In genomic region chr4:83217721-83218522, GRCh38 we compare ENCODE assay signal across 8 cellular contexts.
DNase-seq lines count a peak whose midpoint lies in the region; ATAC-seq, FAIRE-seq and TF ChIP-seq lines count a peak whose summit lies in the region.

No MANE protein-coding gene starts in this region.

- no peak for TF ChIP-seq RAD21 in A549 (conservative IDR thresholded peaks at IDR 0.05 in 1 of 2, IDR thresholded peaks at IDR 0.05 in 1 of 2)

- peaks cover 11% of the 10 kb centered on the region for H3K36me3 Mint-ChIP-seq in T-helper 1 cell treated with Interleukin-12 subunit alpha and Interleukin-12 subunit beta and Interleukin-4 antibody, amounts not matched to agents 30 μg/mL and 1 μg/mL, for 36 hours (ENCODE audit: low read depth)
- peaks cover 7% of the 10 kb centered on the region for H3K36me3 Mint-ChIP-seq in central memory CD8-positive, alpha-beta T cell (ENCODE audit: insufficient read depth)

- no peak for TF ChIP-seq EP300 in A549 (IDR thresholded peaks at IDR 0.05)

- DNase-seq in A549 (ENCODE audit: low read depth in 1 of 2, low spot score in 1 of 2) (no peak), C1 segment of cervical spinal cord (lab: John Stamatoyannopoulos, UW) (no peak), OCI-M2 (lab: John Stamatoyannopoulos, UW; ENCODE audit: unreplicated experiment) (no peak)
- DNase-seq in central memory CD8-positive, alpha-beta T cell (ENCODE audit: low spot score in 2 of 2) = peak; percentile 33 to 77
- peak; percentile 34 to 51 for DNase-seq in stimulated activated CD4-positive, alpha-beta T cell treated with anti-CD3 and anti-CD28 coated beads, Interleukin-2, amount 100 ng/mL, for 24 hours

- no peaks in the 10 kb centered on the region for H3K27me3 Mint-ChIP-seq in T-helper 1 cell treated with Interleukin-12 subunit alpha and Interleukin-12 subunit beta and Interleukin-4 antibody, amounts not matched to agents 30 μg/mL and 1 μg/mL, for 36 hours (ENCODE audit: low read depth)
- H3K27me3 Mint-ChIP-seq in central memory CD8-positive, alpha-beta T cell = no peaks in the 10 kb centered on the region

- peak overlapping the region; percentile 57 for H3K4me3 Mint-ChIP-seq in T-helper 1 cell treated with Interleukin-12 subunit alpha and Interleukin-12 subunit beta and Interleukin-4 antibody, amounts not matched to agents 30 μg/mL and 1 μg/mL, for 36 hours
- H3K4me3 Mint-ChIP-seq in central memory CD8-positive, alpha-beta T cell = peak overlapping the region; percentile 58

- H3K4me3 ChIP-seq in A549 = no peak overlapping the region

- H3K4me1 ChIP-seq in A549 = no peaks in the 10 kb centered on the region

- no peak overlapping the region for H3K27ac ChIP-seq in A549

- ATAC-seq in A549 = no peak
- peak; percentile 81 for ATAC-seq in HG03175 (IDR thresholded peaks at IDR 0.05; ENCODE audit: unreplicated experiment)
- peak; percentile 95 for ATAC-seq in central memory CD8-positive, alpha-beta T cell (replicated peaks; ENCODE audit: extremely low read depth, poor library complexity, severe bottlenecking)

- no peaks in the 10 kb centered on the region for H3K9me3 ChIP-seq in A549

- CTCF ChIA-PET in A549 (lab: Yijun Ruan, JAX) = interaction anchor here (0.8 kb wide), 2 partner anchors 9 to 144 kb away, joined by 3 read pairs; no protein-coding TSS in a partner anchor

- TF ChIP-seq CTCF in A549 (IDR thresholded peaks at IDR 0.05) = no peak

- H3K4me2 ChIP-seq in A549 = no peak overlapping the region

- POLR2A ChIA-PET in A549 (lab: Yijun Ruan, JAX) = no interaction called here

- H3K9me3 Mint-ChIP-seq in T-helper 1 cell treated with Interleukin-12 subunit alpha and Interleukin-12 subunit beta and Interleukin-4 antibody, amounts not matched to agents 30 μg/mL and 1 μg/mL, for 36 hours = peaks cover 4% of the 10 kb centered on the region
- no peaks in the 10 kb centered on the region for H3K9me3 Mint-ChIP-seq in central memory CD8-positive, alpha-beta T cell

- FAIRE-seq in A549 (lab: Jason Lieb, UNC) = no peak

- peak overlapping the region; percentile 79 for H3K27ac Mint-ChIP-seq in T-helper 1 cell treated with Interleukin-12 subunit alpha and Interleukin-12 subunit beta and Interleukin-4 antibody, amounts not matched to agents 30 μg/mL and 1 μg/mL, for 36 hours
- peak overlapping the region; percentile 68 for H3K27ac Mint-ChIP-seq in central memory CD8-positive, alpha-beta T cell (ENCODE audit: low read depth)

- peaks cover 70% of the 10 kb centered on the region for H3K4me1 Mint-ChIP-seq in T-helper 1 cell treated with Interleukin-12 subunit alpha and Interleukin-12 subunit beta and Interleukin-4 antibody, amounts not matched to agents 30 μg/mL and 1 μg/mL, for 36 hours (ENCODE audit: low read depth)
- peaks cover 76% of the 10 kb centered on the region for H3K4me1 Mint-ChIP-seq in central memory CD8-positive, alpha-beta T cell

- TF ChIP-seq POLR2A in A549 (IDR thresholded peaks at IDR 0.05; ENCODE audit: low read length) (no peak), GM19099 (IDR thresholded peaks at IDR 0.05; ENCODE audit: extremely low read depth, insufficient read length, low read depth) (peak; percentile 34)

- 85% methylated on average over 8 of the region's 8 CpGs for WGBS in A549 (ENCODE audit: missing lambda C conversion rate)

TF ChIP-seq in A549, 52 proteins besides CTCF, POLR2A, EP300 and RAD21:
- no peak for TF ChIP-seq JUNB (IDR thresholded peaks at IDR 0.05)
- TF ChIP-seq MAFK (IDR thresholded peaks at IDR 0.05; ENCODE audit: partially characterized antibody) = peak; percentile 6

Comparison
In these comparisons a context has a peak if more than half of its experiments do, and no peak if none do; other contexts are left out.
1. ATAC-seq: peak in HG03175 (single experiment) and central memory CD8-positive, alpha-beta T cell (single experiment); none in A549 (0 of 2).
2. DNase-seq: peak in central memory CD8-positive, alpha-beta T cell (2 of 2) and stimulated activated CD4-positive, alpha-beta T cell treated with anti-CD3 and anti-CD28 coated beads, Interleukin-2, amount 100 ng/mL, for 24 hours (2 of 2); none in A549 (0 of 2), C1 segment of cervical spinal cord (0 of 14) and OCI-M2 (single experiment).